28 cellular contexts compared by ENCODE assay signal in genomic region chr17:17423656-17424055, GRCh38.
"Had no signal": no experiment of that assay in that cellular context is flagged by ENCODE, and none has a peak within 500 bp of the region (broad histone marks: within the 10 kb centered on the region; RNA-seq: fewer than 3 reads in every experiment).

No MANE protein-coding gene starts in this region.

- H3K36me3 Mint-ChIP-seq: naive thymus-derived CD8-positive, alpha-beta T cell; natural killer cell treated with Interleukin-12 subunit alpha and Interleukin-12 subunit beta and Interleukin-15 and Interleukin-18, amount 100 ng/mL, for 72 hours; stimulated activated effector memory CD8-positive, alpha-beta T cell treated with anti-CD3 and anti-CD28 coated beads, Interleukin-12 subunit alpha, Interleukin-12 subunit beta, amount 100 ng/mL, for 72 hours; stimulated activated naive B cell treated with anti-CD40 and anti-IgM and Interleukin-4, amounts not matched to agents 10 μg/mL and 1 μg/mL and 100 μg/mL, for 72 hours; type B pancreatic cell had no signal

- H2AFZ ChIP-seq: parathyroid adenoma had no signal

- H3K4me1 ChIP-seq: prostate gland, sigmoid colon, upper lobe of right lung, uterus had no signal

- H3K27me3 Mint-ChIP-seq: naive thymus-derived CD8-positive, alpha-beta T cell; natural killer cell treated with Interleukin-12 subunit alpha and Interleukin-12 subunit beta and Interleukin-15 and Interleukin-18, amount 100 ng/mL, for 72 hours; stimulated activated naive CD8-positive, alpha-beta T cell treated with anti-CD3 and anti-CD28 coated beads, Interleukin-15, Interleukin-2, amounts not matched to agents 100 ng/mL and 50 ng/mL, for 24 hours had no signal

- H3K9me3 ChIP-seq: ovary, prostate gland, thoracic aorta, thyroid gland, upper lobe of right lung, uterus had no signal

- H3K27ac Mint-ChIP-seq: naive B cell; naive thymus-derived CD8-positive, alpha-beta T cell; natural killer cell treated with Interleukin-12 subunit alpha and Interleukin-12 subunit beta and Interleukin-15 and Interleukin-18, amount 100 ng/mL, for 72 hours; nephron progenitor cell; stimulated activated effector memory CD8-positive, alpha-beta T cell treated with anti-CD3 and anti-CD28 coated beads, Interleukin-12 subunit alpha, Interleukin-12 subunit beta, amount 100 ng/mL, for 72 hours; stimulated activated naive B cell treated with anti-CD40 and anti-IgM and Interleukin-4, amounts not matched to agents 10 μg/mL and 1 μg/mL and 100 μg/mL, for 72 hours; stimulated activated naive CD8-positive, alpha-beta T cell treated with anti-CD3 and anti-CD28 coated beads, Interleukin-15, Interleukin-2, amounts not matched to agents 100 ng/mL and 50 ng/mL, for 24 hours; type B pancreatic cell had no signal

- H3K4me3 ChIP-seq: ovary, prostate gland, sigmoid colon, stomach, thoracic aorta, thyroid gland, tibial nerve, upper lobe of right lung, uterus had no signal

- H3K27ac ChIP-seq: ovary, parathyroid adenoma, prostate gland, sigmoid colon, stomach, thoracic aorta, thyroid gland, tibial nerve, upper lobe of right lung, uterus had no signal

- FAIRE-seq: small intestine had no signal

- H3K79me2 ChIP-seq: parathyroid adenoma had no signal

- H3K9me3 Mint-ChIP-seq: natural killer cell treated with Interleukin-12 subunit alpha and Interleukin-12 subunit beta and Interleukin-15 and Interleukin-18, amount 100 ng/mL, for 72 hours; stimulated activated effector memory CD8-positive, alpha-beta T cell treated with anti-CD3 and anti-CD28 coated beads, Interleukin-12 subunit alpha, Interleukin-12 subunit beta, amount 100 ng/mL, for 72 hours had no signal

- DNase-seq: naive B cell; nephron progenitor cell; occipital lobe; ovary; retina; right cardiac atrium; small intestine; stimulated activated CD4-positive, alpha-beta T cell treated with anti-CD3 and anti-CD28 coated beads, Interleukin-15, amount 100 ng/mL, for 24 hours; stimulated activated CD4-positive, alpha-beta T cell treated with anti-CD3 and anti-CD28 coated beads, Interleukin-2, amount 100 ng/mL, for 24 hours; stimulated activated CD4-positive, alpha-beta T cell treated with anti-CD3 and anti-CD28 coated beads, Interleukin-2, amount 100 ng/mL, for 48 hours; stimulated activated CD4-positive, alpha-beta T cell treated with anti-CD3 and anti-CD28 coated beads, Interleukin-4, amount 100 ng/mL, for 24 hours; stimulated activated naive B cell treated with anti-CD40 and anti-IgM and Interleukin-4, amounts not matched to agents 10 μg/mL and 1 μg/mL and 100 μg/mL, for 72 hours; stimulated activated naive CD4-positive, alpha-beta T cell treated with Interleukin-2 at 50 U/mL for 16 hours; stomach; thyroid gland; uterus had no signal

- H3K4me1 Mint-ChIP-seq: nephron progenitor cell; neural crest cell; stimulated activated effector memory CD8-positive, alpha-beta T cell treated with anti-CD3 and anti-CD28 coated beads, Interleukin-12 subunit alpha, Interleukin-12 subunit beta, amount 100 ng/mL, for 72 hours; stimulated activated naive B cell treated with anti-CD40 and anti-IgM and Interleukin-4, amounts not matched to agents 10 μg/mL and 1 μg/mL and 100 μg/mL, for 72 hours had no signal

- H3K4me3 Mint-ChIP-seq: naive thymus-derived CD8-positive, alpha-beta T cell; natural killer cell treated with Interleukin-12 subunit alpha and Interleukin-12 subunit beta and Interleukin-15 and Interleukin-18, amount 100 ng/mL, for 72 hours; nephron progenitor cell; neural crest cell; stimulated activated effector memory CD8-positive, alpha-beta T cell treated with anti-CD3 and anti-CD28 coated beads, Interleukin-12 subunit alpha, Interleukin-12 subunit beta, amount 100 ng/mL, for 72 hours; stimulated activated naive B cell treated with anti-CD40 and anti-IgM and Interleukin-4, amounts not matched to agents 10 μg/mL and 1 μg/mL and 100 μg/mL, for 72 hours; stimulated activated naive CD8-positive, alpha-beta T cell treated with anti-CD3 and anti-CD28 coated beads, Interleukin-15, Interleukin-2, amounts not matched to agents 100 ng/mL and 50 ng/mL, for 24 hours; type B pancreatic cell had no signal

- H3K36me3 ChIP-seq: ovary, prostate gland, sigmoid colon, stomach, thoracic aorta, thyroid gland, tibial nerve, upper lobe of right lung, uterus had no signal

- H3K9ac ChIP-seq: parathyroid adenoma had no signal

- H3K27me3 ChIP-seq: ovary, sigmoid colon, stomach, thyroid gland, tibial nerve, upper lobe of right lung, uterus had no signal
